Comparison of ENCODE assay signal across 27 cellular contexts in genomic region chr9:101191723-101192122, GRCh38.
DNase-seq lines count a peak whose midpoint lies in the region; TF ChIP-seq lines count a peak whose summit lies in the region.
"Had no signal": no experiment of that assay in that cellular context is flagged by ENCODE, and none has a peak within 500 bp of the region (broad histone marks: within the 10 kb centered on the region; RNA-seq: fewer than 3 reads in every experiment).

No MANE protein-coding gene starts in this region.

- H3K9me3 ChIP-seq in neural cell (ENCODE audit: low read length), result no peaks in the 10 kb centered on the region
- H3K9me3 ChIP-seq: A549; BE2C; BLaER1; BLaER1 treated with 17β-estradiol and CSF1 and Interleukin-3, amounts not matched to agents 10 nM and 100 nM; Caco-2 had no signal

- no peaks in the 10 kb centered on the region for H3K9me2 ChIP-seq in neural cell (ENCODE audit: insufficient read depth, low read length)

- no peaks in the 10 kb centered on the region for H3K36me3 ChIP-seq in neural cell (ENCODE audit: insufficient read depth, low read length)
- H3K36me3 ChIP-seq: BE2C; BLaER1; BLaER1 treated with 17β-estradiol and CSF1 and Interleukin-3, amounts not matched to agents 10 nM and 100 nM had no signal

- TF ChIP-seq CTCF in neural cell (IDR thresholded peaks at IDR 0.05; ENCODE audit: poor library complexity, severe bottlenecking), result no peak

- H3K4me2 ChIP-seq in neural cell (ENCODE audit: low read length), result no peak overlapping the region
- H3K4me2 ChIP-seq: A549, BLaER1 had no signal

- TF ChIP-seq EP300 in neural cell (conservative IDR thresholded peaks at IDR 0.05; ENCODE audit: poor library complexity, severe bottlenecking), result peak; percentile 84

- no peaks in the 10 kb centered on the region for H4K20me1 ChIP-seq in neural cell (ENCODE audit: insufficient read depth)
- H4K20me1 ChIP-seq: BLaER1; BLaER1 treated with 17β-estradiol and CSF1 and Interleukin-3, amounts not matched to agents 10 nM and 100 nM had no signal

- H3K9ac ChIP-seq in neural cell (ENCODE audit: low read length), result no peak overlapping the region
- H3K9ac ChIP-seq: BLaER1; BLaER1 treated with 17β-estradiol and CSF1 and Interleukin-3, amounts not matched to agents 10 nM and 100 nM had no signal

- no peak overlapping the region for H3K4me3 ChIP-seq in neural cell (ENCODE audit: low read length)
- H3K4me3 ChIP-seq: A549; BLaER1; BLaER1 treated with 17β-estradiol and CSF1 and Interleukin-3, amounts not matched to agents 10 nM and 100 nM had no signal

- H2AFZ ChIP-seq in neural cell (ENCODE audit: low read depth, low read length), result no peak overlapping the region

- H3K79me2 ChIP-seq in neural cell (replicated peaks; ENCODE audit: insufficient read depth, low read length), result no peaks in the 10 kb centered on the region

- TF ChIP-seq RAD21 in neural cell (conservative IDR thresholded peaks at IDR 0.05), result no peak

- no peaks in the 10 kb centered on the region for H3F3A ChIP-seq in neural cell (ENCODE audit: insufficient read depth, low read length, poor library complexity, severe bottlenecking)

- no peak overlapping the region for H3K27ac ChIP-seq in neural cell (ENCODE audit: low read length)
- H3K27ac ChIP-seq: 22Rv1, A549, BLaER1, C4-2B had no signal

- no peaks in the 10 kb centered on the region for H3K27me3 ChIP-seq in neural cell (ENCODE audit: insufficient read depth, low read depth, low read length)
- H3K27me3 ChIP-seq: BE2C; BLaER1; BLaER1 treated with 17β-estradiol and CSF1 and Interleukin-3, amounts not matched to agents 10 nM and 100 nM had no signal

- no peak for DNase-seq in putamen (ENCODE audit: low spot score)
- DNase-seq: 8988T; ACHN; AML-193; BE2C; C1 segment of cervical spinal cord; Caco-2; Calu3; CD4-positive, alpha-beta memory T cell; CD4-positive, alpha-beta T cell; CD4-positive, CD25-positive, alpha-beta regulatory T cell; CD8-positive, alpha-beta memory T cell; CD8-positive, alpha-beta T cell; COR-L47; DMS 273 treated with DMSO at 0.1 percent for 48 hours; DMS153; DMS53; DMS79; DMS79 treated with DMSO at 0.1 percent for 48 hours; DND-41; EL had no signal

TF ChIP-seq in neural cell, 6 proteins besides CTCF, POLR2A, EP300 and RAD21:
- TF ChIP-seq POLR2AphosphoS5 (IDR thresholded peaks at IDR 0.05), result peak; percentile 58
- no peak for TF ChIP-seq TAF1 (IDR thresholded peaks at IDR 0.05; ENCODE audit: low read depth)
- TF ChIP-seq REST (IDR thresholded peaks at IDR 0.05; ENCODE audit: borderline replicate concordance), result peak; percentile 3
- no peak for TF ChIP-seq MXI1 (conservative IDR thresholded peaks at IDR 0.05; ENCODE audit: poor library complexity, severe bottlenecking)
- TF ChIP-seq SMC3 (conservative IDR thresholded peaks at IDR 0.05; ENCODE audit: poor library complexity), result no peak
- no peak for TF ChIP-seq EZH2 (IDR thresholded peaks at IDR 0.05; ENCODE audit: borderline replicate concordance, insufficient read depth, low read length, poor library complexity, severe bottlenecking)
